ENCODE assay signal across 9 cellular contexts in the genomic region with DNA sequence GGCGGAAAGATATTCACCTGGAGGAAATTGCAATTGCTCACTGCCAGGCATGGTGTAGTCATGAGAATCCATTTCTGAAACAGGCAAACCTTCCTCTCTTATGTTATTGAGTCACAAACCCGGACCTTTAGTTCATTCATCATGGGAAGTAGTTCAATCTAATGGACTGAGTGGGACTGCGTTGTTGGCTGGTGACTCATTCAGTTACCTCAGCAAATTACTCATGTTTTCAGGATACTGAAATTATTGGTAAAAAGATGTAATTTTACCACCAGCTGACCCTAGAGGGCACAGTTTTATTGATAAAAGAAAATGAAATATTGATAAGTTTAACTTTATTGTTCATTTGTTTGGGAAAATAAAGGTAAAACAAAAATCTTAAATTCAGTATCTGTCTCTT.
DNase-seq lines count a peak whose midpoint lies in the region; ATAC-seq and TF ChIP-seq lines count a peak whose summit lies in the region.
"Had no signal": no experiment of that assay in that cellular context is flagged by ENCODE, and none has a peak within 500 bp of the region (broad histone marks: within the 10 kb centered on the region; RNA-seq: fewer than 3 reads in every experiment).

No MANE protein-coding gene starts in this region.

- H3K27me3 ChIP-seq in breast epithelium = no peaks in the 10 kb centered on the region

- no peaks in the 10 kb centered on the region for H3K36me3 Mint-ChIP-seq in MCF 10A (ENCODE audit: insufficient read depth, unreplicated experiment)
- H3K36me3 Mint-ChIP-seq in progenitor cell of endocrine pancreas (ENCODE audit: insufficient read depth) = no peaks in the 10 kb centered on the region

- H3K4me1 Mint-ChIP-seq in MCF 10A (ENCODE audit: insufficient read depth, unreplicated experiment) (peaks cover 6% of the 10 kb centered on the region), progenitor cell of endocrine pancreas (ENCODE audit: low read depth) (no peaks in the 10 kb centered on the region)

- H3K9me3 ChIP-seq in breast epithelium = no peaks in the 10 kb centered on the region

- no peaks in the 10 kb centered on the region for H3K4me1 ChIP-seq in breast epithelium

- H3K9me3 Mint-ChIP-seq in MCF 10A (ENCODE audit: unreplicated experiment) (no peaks in the 10 kb centered on the region), progenitor cell of endocrine pancreas (ENCODE audit: low read depth) (no peaks in the 10 kb centered on the region)

- DNase-seq in MCF 10A (ENCODE audit: unreplicated experiment) (peak; percentile 88), breast epithelium (ENCODE audit: low spot score in 2 of 2) (no peak), cardiac fibroblast (ENCODE audit: low read depth in 2 of 2) (peak; percentile 70 to 88), NOMO-1 treated with DMSO at 0.1 percent for 48 hours (lab: John Stamatoyannopoulos, UW; ENCODE audit: unreplicated experiment) (no peak), progenitor cell of endocrine pancreas (ENCODE audit: low spot score, unreplicated experiment) (no peak), NCI-H82 treated with DMSO at 0.1 percent for 48 hours (lab: John Stamatoyannopoulos, UW; ENCODE audit: unreplicated experiment) (no peak), DMS114 treated with DMSO at 0.1 percent for 48 hours (lab: John Stamatoyannopoulos, UW; ENCODE audit: unreplicated experiment) (no peak)
- DNase-seq: DND-41 had no signal

- TF ChIP-seq POLR2A in breast epithelium (IDR thresholded peaks at IDR 0.05) = no peak

- H3K27ac Mint-ChIP-seq in MCF 10A (ENCODE audit: low read depth, unreplicated experiment) (peak overlapping the region; percentile 2), progenitor cell of endocrine pancreas (no peak overlapping the region)

- H3K4me3 ChIP-seq in breast epithelium (no peak overlapping the region), cardiac fibroblast (replicated peaks in 1 of 2; ENCODE audit: low read depth in 2 of 2, low read length in 2 of 2) (no peak overlapping the region)

- POLR2A ChIA-PET in MCF 10A (lab: Yijun Ruan, JAX) = interaction anchor here (0.6 kb wide), 2 partner anchors 849 to 863 kb away, joined by 3 to 5 read pairs; no protein-coding TSS in a partner anchor

- BruUV-seq in MCF 10A (replicated peaks; lab: Mats Ljungman, UMichigan) = no TSS peak

- no peak overlapping the region for H3K27ac ChIP-seq in breast epithelium

- H3K4me3 Mint-ChIP-seq in MCF 10A (ENCODE audit: unreplicated experiment) (no peak overlapping the region), progenitor cell of endocrine pancreas (ENCODE audit: low read depth) (no peak overlapping the region)

- H3K27me3 Mint-ChIP-seq in MCF 10A (ENCODE audit: insufficient read depth, unreplicated experiment) (no peaks in the 10 kb centered on the region), progenitor cell of endocrine pancreas (no peaks in the 10 kb centered on the region)

- intact Hi-C loops in MCF 10A (cut with micrococcal nuclease) = loop anchor here (2.0 to 10.0 kb wide), 2 partner anchors 186 to 384 kb away; no protein-coding TSS in a partner anchor
- intact Hi-C loops in breast epithelium (cut with DNase I; ENCODE audit: low total_unique reads) = no loop called here

- peak; percentile 31 for TF ChIP-seq CTCF in MCF 10A (IDR thresholded peaks at IDR 0.05; ENCODE audit: unreplicated experiment)
- no peak for TF ChIP-seq CTCF in breast epithelium (IDR thresholded peaks at IDR 0.05)
- TF ChIP-seq CTCF in cardiac fibroblast (IDR thresholded peaks at IDR 0.05; ENCODE audit: low read depth, low read length) = no peak
- TF ChIP-seq CTCF in progenitor cell of endocrine pancreas (IDR thresholded peaks at IDR 0.05; ENCODE audit: unreplicated experiment) = no peak

- CTCF ChIA-PET in MCF 10A (lab: Yijun Ruan, JAX) = no interaction called here

- no peaks in the 10 kb centered on the region for H3K36me3 ChIP-seq in breast epithelium

- ATAC-seq in HG03378 (IDR thresholded peaks at IDR 0.05; ENCODE audit: unreplicated experiment) = peak; percentile 87

Comparison
In these comparisons a context has a peak if more than half of its experiments do, and no peak if none do; other contexts are left out.
1. DNase-seq: peak in MCF 10A (single experiment) and cardiac fibroblast (2 of 2); none in breast epithelium (0 of 2), NOMO-1 treated with DMSO at 0.1 percent for 48 hours (single experiment), progenitor cell of endocrine pancreas (single experiment), NCI-H82 treated with DMSO at 0.1 percent for 48 hours (single experiment) and DMS114 treated with DMSO at 0.1 percent for 48 hours (single experiment).